In genomic region chr1:22056921-22057320, GRCh38 we compare ENCODE assay signal across 14 cellular contexts. TPM values are rescaled to one million over a fixed set of nuclear protein-coding genes. Genes with fewer than 3 reads are reported as not detected.
DNase-seq lines count a peak whose midpoint lies in the region; ATAC-seq and TF ChIP-seq lines count a peak whose summit lies in the region.
"Had no signal": no experiment of that assay in that cellular context is flagged by ENCODE, and none has a peak within 500 bp of the region (broad histone marks: within the 10 kb centered on the region; RNA-seq: fewer than 3 reads in every experiment).

No MANE protein-coding gene starts in this region.

- no peaks in the 10 kb centered on the region for H3K27me3 ChIP-seq in CD4-positive, alpha-beta T cell (ENCODE audit: control insufficient read depth, insufficient read depth, low read length)
- H3K27me3 ChIP-seq in adipocyte (replicated peaks; ENCODE audit: control insufficient read depth, insufficient read depth, low read length), result no peaks in the 10 kb centered on the region

- intact Hi-C loops in CD4-positive, alpha-beta T cell (cut with DNase I, micrococcal nuclease), result loop anchor here (5.0 kb wide), 2 partner anchors 35 to 45 kb away; no protein-coding TSS in a partner anchor

- H3K4me3 Mint-ChIP-seq in CD4-positive, alpha-beta T cell, result peak overlapping the region; percentile 82
- H3K4me3 Mint-ChIP-seq in IgD-negative memory B cell (peak overlapping the region; percentile 24 to 87 (median 57)), neural crest cell (peak overlapping the region; percentile 31)

- no peak for DNase-seq in CD4-positive, alpha-beta T cell
- DNase-seq in adipocyte (ENCODE audit: low read depth) (no peak), neural crest cell (ENCODE audit: low read depth, low spot score) (no peak), NCI-H526 treated with DMSO at 0.1 percent for 48 hours (lab: John Stamatoyannopoulos, UW) (no peak), NCI-H1417 (lab: John Stamatoyannopoulos, UW) (no peak)
- DNase-seq: caudate nucleus; IMR-90; NCI-H187 treated with DMSO at 0.1 percent for 48 hours; OCI-M1; stimulated activated CD4-positive, alpha-beta T cell treated with anti-CD3 and anti-CD28 coated beads, Interleukin-15, amount 100 ng/mL, for 24 hours; T1000 had no signal

- H3K9me3 ChIP-seq in CD4-positive, alpha-beta T cell (ENCODE audit: control insufficient read depth, low read length), result no peaks in the 10 kb centered on the region
- H3K9me3 ChIP-seq in adipocyte (ENCODE audit: control insufficient read depth, low read length), result no peaks in the 10 kb centered on the region

- H3K9ac ChIP-seq in adipocyte (ENCODE audit: low read length), result no peak overlapping the region

- POLR2A ChIA-PET in CD4-positive, alpha-beta T cell (lab: Charles Lee), result interaction anchor here (11.1 to 14.5 kb wide), 2 partner anchors 17 to 31 kb away, joined by 331 to 618 read pairs; no protein-coding TSS in a partner anchor

- no peaks in the 10 kb centered on the region for H3K27me3 Mint-ChIP-seq in CD4-positive, alpha-beta T cell
- H3K27me3 Mint-ChIP-seq in IgD-negative memory B cell, result no peaks in the 10 kb centered on the region
- H3K27me3 Mint-ChIP-seq in neural crest cell (ENCODE audit: low read depth), result no peaks in the 10 kb centered on the region

- peaks cover 8% of the 10 kb centered on the region for H3K36me3 ChIP-seq in adipocyte (ENCODE audit: control insufficient read depth, insufficient read depth, low read length, severe bottlenecking)

- no peak for TF ChIP-seq CTCF in CD4-positive, alpha-beta T cell (IDR thresholded peaks at IDR 0.05)
- TF ChIP-seq CTCF in neural crest cell (conservative IDR thresholded peaks at IDR 0.05), result no peak

- no peak for ATAC-seq in CD4-positive, alpha-beta T cell (ENCODE audit: poor library complexity)
- ATAC-seq in HG02870 (IDR thresholded peaks at IDR 0.05; ENCODE audit: unreplicated experiment), result no peak
- ATAC-seq: HCT116 had no signal

- H3K4me3 ChIP-seq in adipocyte (ENCODE audit: low read length), result peak overlapping the region; percentile 37

- peak overlapping the region; percentile 78 for H3K27ac Mint-ChIP-seq in CD4-positive, alpha-beta T cell
- H3K27ac Mint-ChIP-seq in IgD-negative memory B cell (peak overlapping the region; percentile 54 to 74 (median 67)), neural crest cell (ENCODE audit: unreplicated experiment) (no peak overlapping the region)

- peaks cover 76% of the 10 kb centered on the region for H3K36me3 Mint-ChIP-seq in CD4-positive, alpha-beta T cell (ENCODE audit: low read depth)
- H3K36me3 Mint-ChIP-seq in IgD-negative memory B cell (peaks cover 8% of the 10 kb centered on the region), neural crest cell (ENCODE audit: low read depth) (peaks cover 6% of the 10 kb centered on the region)

- H3K27ac ChIP-seq in CD4-positive, alpha-beta T cell (ENCODE audit: low read depth, low read length), result no peak overlapping the region

- peaks cover 44% of the 10 kb centered on the region for H3K4me1 ChIP-seq in adipocyte (ENCODE audit: control insufficient read depth, insufficient read depth, low read length)

- H3K9me3 Mint-ChIP-seq in CD4-positive, alpha-beta T cell, result no peaks in the 10 kb centered on the region
- H3K9me3 Mint-ChIP-seq in IgD-negative memory B cell (no peaks in the 10 kb centered on the region), neural crest cell (no peaks in the 10 kb centered on the region)

- peaks cover 76% of the 10 kb centered on the region for H3K4me1 Mint-ChIP-seq in CD4-positive, alpha-beta T cell (ENCODE audit: low read depth)
- peaks cover 37 to 45% (median 42%) of the 10 kb centered on the region in 3 donors for H3K4me1 Mint-ChIP-seq in IgD-negative memory B cell
- H3K4me1 Mint-ChIP-seq in neural crest cell, result peaks cover 33% of the 10 kb centered on the region

- CTCF ChIA-PET in CD4-positive, alpha-beta T cell (lab: Charles Lee), result interaction anchor here (1.0 to 8.3 kb wide), 2 partner anchors 32 to 34 kb away, joined by 3 to 64 read pairs; no protein-coding TSS in a partner anchor

RNA-seq across cellular contexts. Expression of gene CDC42, which starts 4.4 kb away (rescaled TPM):
- 100 to 1,000 TPM; 375 to 379 TPM for total RNA-seq in CD4-positive, alpha-beta T cell
- polyA plus RNA-seq in IgD-negative memory B cell, result 268 TPM
- 192 and 198 TPM in 2 replicates for total RNA-seq in neural crest cell

RNA-seq across cellular contexts. Expression of gene CELA3A, which starts 55.5 kb away (rescaled TPM):
- not detected for total RNA-seq in CD4-positive, alpha-beta T cell
- not detected for polyA plus RNA-seq in IgD-negative memory B cell
- not detected in 2 replicates for total RNA-seq in neural crest cell
- total RNA-seq: IMR-90 had no signal
- polyA plus RNA-seq: IMR-90 had no signal

Comparison
In these comparisons a context has a peak if more than half of its experiments do, and no peak if none do; other contexts are left out.
1. H3K4me3 Mint-ChIP-seq: peak in every context shown above with its lines; median percentile 82 in CD4-positive, alpha-beta T cell; 57 in IgD-negative memory B cell; 31 in neural crest cell.